8 cellular contexts compared by ENCODE assay signal in the genomic region with DNA sequence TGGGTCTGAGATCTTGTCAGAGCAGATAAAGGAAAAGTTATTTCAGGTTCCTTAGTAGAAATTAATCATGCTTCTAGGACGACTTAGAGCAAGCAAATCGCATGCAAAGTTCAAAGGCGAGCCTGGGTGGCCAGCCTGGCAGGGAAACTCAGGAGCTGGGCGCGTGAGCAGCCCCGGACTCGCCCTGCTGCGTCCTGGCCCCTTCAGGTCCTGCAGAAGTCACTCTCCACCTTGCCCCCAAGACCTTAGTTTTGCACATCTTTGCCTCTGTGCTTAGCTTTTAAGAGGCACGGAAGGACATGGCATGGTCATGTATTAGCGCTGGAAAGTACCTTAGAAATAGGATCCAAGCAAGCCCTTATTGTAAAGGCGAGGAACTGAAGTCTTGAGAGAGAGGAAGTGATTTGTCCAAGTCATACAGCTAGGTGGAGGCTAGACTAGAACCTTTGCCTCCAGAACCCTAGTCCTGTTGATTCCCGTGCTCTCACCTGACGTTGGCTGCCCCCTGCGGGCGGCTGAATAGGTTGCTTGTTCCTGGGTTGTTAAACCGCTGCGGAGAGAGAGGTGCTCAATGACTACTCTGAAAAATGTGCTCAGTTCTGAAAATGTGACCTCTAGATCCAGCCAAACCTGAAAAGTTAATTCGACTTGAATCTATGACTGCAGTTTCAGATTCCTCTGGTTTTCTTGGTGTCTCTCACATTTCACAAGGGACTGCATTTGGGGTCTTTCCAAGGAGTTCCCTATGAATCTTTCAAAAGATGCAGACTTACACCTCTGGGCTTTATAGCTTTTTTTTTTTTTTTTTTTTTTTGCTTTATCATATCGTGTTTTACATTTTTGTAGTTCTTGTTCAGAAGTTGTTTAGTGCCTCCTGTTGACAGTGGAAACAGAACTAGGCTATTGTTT. TPM values are rescaled to one million over a fixed set of nuclear protein-coding genes. Genes with fewer than 3 reads are reported as not detected.
DNase-seq lines count a peak whose midpoint lies in the region; ATAC-seq and TF ChIP-seq lines count a peak whose summit lies in the region.

No MANE protein-coding gene starts in this region.

- H3K4me1 Mint-ChIP-seq in CD4-positive, CD25-positive, alpha-beta regulatory T cell, result peaks cover 7 to 42% (median 24%) of the 10 kb centered on the region in 4 donors

- peak; percentile 67 to 95 (median 80) for DNase-seq in CD4-positive, CD25-positive, alpha-beta regulatory T cell
- DNase-seq in activated T-cell treated with anti-CD3 and anti-CD28 coated beads, Interleukin-2, amount 50 U/mL, for 1 hour, result peak; percentile 77
- DNase-seq in fibroblast of the aortic adventitia (ENCODE audit: low read depth), result peak; percentile 24

- H3F3A ChIP-seq in OCI-LY1 (ENCODE audit: insufficient read depth, low read length), result peaks cover 11% of the 10 kb centered on the region; the same call in 1 of the 2 replicates

- no peaks in the 10 kb centered on the region for H3K9me3 Mint-ChIP-seq in CD4-positive, CD25-positive, alpha-beta regulatory T cell

- H3K27ac Mint-ChIP-seq in CD4-positive, CD25-positive, alpha-beta regulatory T cell, result peak overlapping the region; percentile 17 to 65 (median 37)

- peak overlapping the region; percentile 93 to 100 (median 96) for H3K4me3 Mint-ChIP-seq in CD4-positive, CD25-positive, alpha-beta regulatory T cell

- H3K4me3 ChIP-seq in CD4-positive, CD25-positive, alpha-beta regulatory T cell (ENCODE audit: low read depth, low read length), result peak overlapping the region; percentile 96
- peak overlapping the region; percentile 81 for H3K4me3 ChIP-seq in OCI-LY1 (ENCODE audit: low read depth, low read length, poor library complexity, severe bottlenecking)
- peak overlapping the region; percentile 67 for H3K4me3 ChIP-seq in fibroblast of the aortic adventitia (ENCODE audit: low read depth, low read length)
- peak overlapping the region; percentile 58 for H3K4me3 ChIP-seq in parathyroid adenoma (ENCODE audit: low read depth, low read length)

- H3K27me3 ChIP-seq in CD4-positive, CD25-positive, alpha-beta regulatory T cell (ENCODE audit: control insufficient read depth, insufficient read depth, low read length), result no peaks in the 10 kb centered on the region
- H3K27me3 ChIP-seq in OCI-LY1 (ENCODE audit: insufficient read depth, low read length) (no peaks in the 10 kb centered on the region), parathyroid adenoma (ENCODE audit: control insufficient read depth, insufficient read depth, low read length) (no peaks in the 10 kb centered on the region)

- H2AFZ ChIP-seq in OCI-LY1 (ENCODE audit: low read length), result no peak overlapping the region
- peak overlapping the region; percentile 86 for H2AFZ ChIP-seq in parathyroid adenoma

- ATAC-seq in CD4-positive, CD25-positive, alpha-beta regulatory T cell (ENCODE audit: low read depth in 2 of 2), result peak; percentile 62 to 64
- peak; percentile 34 for ATAC-seq in GM19324 (IDR thresholded peaks at IDR 0.05; ENCODE audit: low FRiP score, unreplicated experiment)
- peak; percentile 35 for ATAC-seq in HG03460 (IDR thresholded peaks at IDR 0.05; ENCODE audit: unreplicated experiment)
- no peak for ATAC-seq in HG02763 (IDR thresholded peaks at IDR 0.05; ENCODE audit: unreplicated experiment)

- H3K79me2 ChIP-seq in OCI-LY1 (ENCODE audit: insufficient read depth, low read length), result peaks cover 42% of the 10 kb centered on the region
- no peaks in the 10 kb centered on the region for H3K79me2 ChIP-seq in parathyroid adenoma

- peaks cover 30% of the 10 kb centered on the region for H3K4me1 ChIP-seq in CD4-positive, CD25-positive, alpha-beta regulatory T cell (ENCODE audit: control insufficient read depth, insufficient read depth, low read length, poor library complexity, severe bottlenecking)
- H3K4me1 ChIP-seq in OCI-LY1 (ENCODE audit: insufficient read depth, low read length, severe bottlenecking) (peaks cover 27% of the 10 kb centered on the region), parathyroid adenoma (peaks cover 4% of the 10 kb centered on the region)

- peak overlapping the region; percentile 70 for H3K27ac ChIP-seq in CD4-positive, CD25-positive, alpha-beta regulatory T cell (ENCODE audit: insufficient read depth, low read length, poor library complexity, severe bottlenecking)
- H3K27ac ChIP-seq in OCI-LY1 (ENCODE audit: low read depth, low read length, poor library complexity, severe bottlenecking) (peak overlapping the region; percentile 84), parathyroid adenoma (no peak overlapping the region)

- H3K9ac ChIP-seq in OCI-LY1 (ENCODE audit: low read length), result peak overlapping the region; percentile 73
- no peak overlapping the region for H3K9ac ChIP-seq in parathyroid adenoma

- TF ChIP-seq CTCF in OCI-LY1 (IDR thresholded peaks at IDR 0.05; ENCODE audit: low read length), result peak; percentile 93
- TF ChIP-seq CTCF in fibroblast of the aortic adventitia (IDR thresholded peaks at IDR 0.05; ENCODE audit: insufficient read depth, low read length), result peak; percentile 56
- TF ChIP-seq CTCF in parathyroid adenoma (IDR thresholded peaks at IDR 0.05), result peak; percentile 20

- peaks cover 2% of the 10 kb centered on the region for H3K36me3 ChIP-seq in CD4-positive, CD25-positive, alpha-beta regulatory T cell (ENCODE audit: control insufficient read depth, insufficient read depth, low read length)
- H3K36me3 ChIP-seq in OCI-LY1 (ENCODE audit: insufficient read depth, low read length) (peaks cover 16% of the 10 kb centered on the region), parathyroid adenoma (ENCODE audit: control insufficient read depth, insufficient read depth, low read length) (no peaks in the 10 kb centered on the region)

- H3K27me3 Mint-ChIP-seq in CD4-positive, CD25-positive, alpha-beta regulatory T cell, result no peaks in the 10 kb centered on the region

- peaks cover 11% of the 10 kb centered on the region for H3K36me3 Mint-ChIP-seq in CD4-positive, CD25-positive, alpha-beta regulatory T cell

- H3K9me3 ChIP-seq in CD4-positive, CD25-positive, alpha-beta regulatory T cell (ENCODE audit: control insufficient read depth in 2 of 2, low read length in 2 of 2), result no peaks in the 10 kb centered on the region
- H3K9me3 ChIP-seq in OCI-LY1 (ENCODE audit: low read length), result no peaks in the 10 kb centered on the region
- H3K9me3 ChIP-seq in parathyroid adenoma (ENCODE audit: control insufficient read depth, low read length), result no peaks in the 10 kb centered on the region

- H3K4me2 ChIP-seq in OCI-LY1 (ENCODE audit: low read length) (peak overlapping the region; percentile 84), parathyroid adenoma (ENCODE audit: low read length) (peak overlapping the region; percentile 91)

- no peaks in the 10 kb centered on the region for H3K9me2 ChIP-seq in OCI-LY1 (ENCODE audit: low read depth, low read length)

- H4K20me1 ChIP-seq in OCI-LY1 (ENCODE audit: insufficient read depth, low read length), result no peaks in the 10 kb centered on the region

RNA-seq across cellular contexts. Expression of a gene that starts 2.7 kb away (rescaled TPM):
- 17.4 TPM for total RNA-seq in CD4-positive, CD25-positive, alpha-beta regulatory T cell
- 1 to 10 TPM; 1.4 to 5.1 (median 4.4) TPM for polyA plus RNA-seq in CD4-positive, CD25-positive, alpha-beta regulatory T cell
- 0.54 and 1.6 TPM in 2 replicates for total RNA-seq in fibroblast of the aortic adventitia (ENCODE audit: low replicate concordance)

Comparison
In these comparisons a context has a peak if more than half of its experiments do, and no peak if none do; other contexts are left out.
1. DNase-seq: peak in every context shown above with its lines; median percentile 80 in CD4-positive, CD25-positive, alpha-beta regulatory T cell; 77 in activated T-cell treated with anti-CD3 and anti-CD28 coated beads, Interleukin-2, amount 50 U/mL, for 1 hour; 24 in fibroblast of the aortic adventitia.
2. CTCF ChIP-seq: peak in every context shown above with its lines; median percentile 93 in OCI-LY1; 56 in fibroblast of the aortic adventitia; 20 in parathyroid adenoma.